19 cellular contexts compared by ENCODE assay signal in the genomic region with DNA sequence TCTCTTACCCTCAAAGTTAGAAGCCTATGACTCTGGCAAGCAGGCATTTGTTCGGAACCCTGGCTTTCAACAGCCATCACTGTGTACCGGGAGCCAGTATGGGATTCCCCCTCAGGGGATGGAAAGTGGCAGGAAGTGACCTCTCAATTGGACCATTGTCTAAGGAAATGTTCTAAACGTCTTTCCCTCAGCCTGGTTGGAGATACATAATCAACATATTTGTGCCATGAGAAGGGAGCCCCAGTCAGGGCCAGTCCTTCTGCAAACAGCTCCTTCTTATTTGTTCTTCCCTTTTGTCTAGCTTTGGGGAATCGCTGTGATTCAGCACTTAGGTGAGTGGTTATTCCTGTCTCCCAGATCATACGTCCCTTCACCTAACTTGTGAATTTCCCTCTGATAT.
A peak's percentile ranks its signal among the peaks of the same experiment; 100 is the strongest.
DNase-seq lines count a peak whose midpoint lies in the region; ATAC-seq, FAIRE-seq and TF ChIP-seq lines count a peak whose summit lies in the region.
"Had no signal": no experiment of that assay in that cellular context is flagged by ENCODE, and none has a peak within 500 bp of the region (broad histone marks: within the 10 kb centered on the region; RNA-seq: fewer than 3 reads in every experiment).

No MANE protein-coding gene starts in this region.

- no peak overlapping the region for H3K27ac ChIP-seq in mesenchymal stem cell (ENCODE audit: low read length, poor library complexity, severe bottlenecking)
- H3K27ac ChIP-seq: breast epithelium, lower lobe of right lung, spleen had no signal

- H3K9ac ChIP-seq in mesenchymal stem cell (ENCODE audit: low read length), result no peak overlapping the region

- H4K91ac ChIP-seq in mesenchymal stem cell (ENCODE audit: low read length), result no peak overlapping the region

- no peak overlapping the region for H2BK120ac ChIP-seq in mesenchymal stem cell (ENCODE audit: low read depth, low read length)

- no peak overlapping the region for H3K4me2 ChIP-seq in mesenchymal stem cell (ENCODE audit: low read length, poor library complexity, severe bottlenecking)

- no peak overlapping the region for H3K4ac ChIP-seq in mesenchymal stem cell (ENCODE audit: low read depth in 1 of 2, low read length in 2 of 2)

- H3K4me1 Mint-ChIP-seq in activated naive CD8-positive, alpha-beta T cell treated with anti-CD3 and anti-CD28 coated beads, Interleukin-2, amount 50 U/mL, for 24 hours, result no peaks in the 10 kb centered on the region
- H3K4me1 Mint-ChIP-seq: activated CD4-positive, alpha-beta T cell treated with anti-CD3 and anti-CD28 coated beads, Interleukin-2, amount 10 ng/mL, durations not matched to agents 24 days and 14 days; T-cell had no signal

- H2BK15ac ChIP-seq in mesenchymal stem cell (ENCODE audit: low read depth, poor library complexity, severe bottlenecking), result no peak overlapping the region

- H3K4me3 Mint-ChIP-seq in activated naive CD8-positive, alpha-beta T cell treated with anti-CD3 and anti-CD28 coated beads, Interleukin-2, amount 50 U/mL, for 24 hours, result no peak overlapping the region
- H3K4me3 Mint-ChIP-seq: activated CD4-positive, alpha-beta T cell treated with anti-CD3 and anti-CD28 coated beads, Interleukin-2, amount 10 ng/mL, durations not matched to agents 24 days and 14 days; activated T-helper 1 cell treated with anti-CD3 and anti-CD28 coated beads, Interleukin-12 subunit alpha, Interleukin-12 subunit beta, Interleukin-2, Interleukin-4 antibody, amounts not matched to agents 30 ng/mL and 10 ng/mL and 1 ng/mL, durations not matched to agents 14 hours and 24 hours and 36 hours; T-cell had no signal

- peak overlapping the region in 1 of 2 experiments; percentile 23 for H2BK12ac ChIP-seq in mesenchymal stem cell (ENCODE audit: low read length in 2 of 2)

- DNase-seq in ELR (ENCODE audit: low read depth) (peak; percentile 94), NCI-H226 (peak; percentile 73), bronchial epithelial cell (ENCODE audit: low read depth) (peak; percentile 93), mesenchymal stem cell (peak; percentile 41), NCI-H1417 (lab: John Stamatoyannopoulos, UW) (no peak), T-helper 9 cell (no peak)
- DNase-seq in activated naive CD8-positive, alpha-beta T cell treated with anti-CD3 and anti-CD28 coated beads, Interleukin-2, amount 50 U/mL, for 24 hours, result no peak
- DNase-seq in effector CD8-positive, alpha-beta T cell (lab: John Stamatoyannopoulos, UW), result no peak
- DNase-seq: activated CD4-positive, alpha-beta T cell treated with anti-CD3 and anti-CD28 coated beads, Interleukin-2, amount 10 ng/mL, durations not matched to agents 24 days and 14 days; hippocampal formation; KG1; lower lobe of right lung; NCI-H2081 treated with DMSO at 0.1 percent for 48 hours; spleen; substantia nigra; T-cell had no signal

- TF ChIP-seq CTCF in bronchial epithelial cell (IDR thresholded peaks at IDR 0.05; ENCODE audit: insufficient read depth, low read length, severe bottlenecking), result no peak

- no peaks in the 10 kb centered on the region for H3K79me1 ChIP-seq in mesenchymal stem cell (replicated peaks; ENCODE audit: low read length, poor library complexity, severe bottlenecking)

- no peak overlapping the region for H3K27ac Mint-ChIP-seq in activated naive CD8-positive, alpha-beta T cell treated with anti-CD3 and anti-CD28 coated beads, Interleukin-2, amount 50 U/mL, for 24 hours
- H3K27ac Mint-ChIP-seq: activated CD4-positive, alpha-beta T cell treated with anti-CD3 and anti-CD28 coated beads, Interleukin-2, amount 10 ng/mL, durations not matched to agents 24 days and 14 days; activated T-helper 1 cell treated with anti-CD3 and anti-CD28 coated beads, Interleukin-12 subunit alpha, Interleukin-12 subunit beta, Interleukin-2, Interleukin-4 antibody, amounts not matched to agents 30 ng/mL and 10 ng/mL and 1 ng/mL, durations not matched to agents 14 hours and 24 hours and 36 hours; T-cell had no signal

- no peak overlapping the region for H3K14ac ChIP-seq in mesenchymal stem cell (ENCODE audit: low read length in 2 of 2)

- no peak overlapping the region for H2AK5ac ChIP-seq in mesenchymal stem cell (ENCODE audit: low read length, severe bottlenecking)

- H3K36me3 ChIP-seq in bronchial epithelial cell (ENCODE audit: control insufficient read depth, insufficient read depth, low read length) (no peaks in the 10 kb centered on the region), mesenchymal stem cell (ENCODE audit: control insufficient read depth in 1 of 2, insufficient read depth in 2 of 2, low read depth in 1 of 2, low read length in 2 of 2) (no peaks in the 10 kb centered on the region)
- H3K36me3 ChIP-seq: breast epithelium, lower lobe of right lung, spleen had no signal

- no peak for FAIRE-seq in bronchial epithelial cell (lab: Jason Lieb, UNC)
- FAIRE-seq: endothelial cell of umbilical vein had no signal

- 32% methylated on average over 5 of the region's 5 CpGs for WGBS in mesenchymal stem cell

- H4K8ac ChIP-seq in mesenchymal stem cell (ENCODE audit: low read length), result no peak overlapping the region

- no peaks in the 10 kb centered on the region for H3K4me1 ChIP-seq in mesenchymal stem cell (ENCODE audit: control insufficient read depth, insufficient read depth, low read depth, low read length)
- H3K4me1 ChIP-seq: breast epithelium, lower lobe of right lung had no signal

- no peaks in the 10 kb centered on the region for H3K27me3 Mint-ChIP-seq in activated naive CD8-positive, alpha-beta T cell treated with anti-CD3 and anti-CD28 coated beads, Interleukin-2, amount 50 U/mL, for 24 hours
- H3K27me3 Mint-ChIP-seq: activated CD4-positive, alpha-beta T cell treated with anti-CD3 and anti-CD28 coated beads, Interleukin-2, amount 10 ng/mL, durations not matched to agents 24 days and 14 days; T-cell had no signal

- H3K23ac ChIP-seq in mesenchymal stem cell (ENCODE audit: low read length in 2 of 2), result no peak overlapping the region

- H2AFZ ChIP-seq in mesenchymal stem cell (ENCODE audit: low read depth, low read length), result no peak overlapping the region

- no peak overlapping the region for H3K4me3 ChIP-seq in bronchial epithelial cell (ENCODE audit: low read depth, low read length)
- no peak overlapping the region for H3K4me3 ChIP-seq in mesenchymal stem cell (ENCODE audit: insufficient read depth in 1 of 2, low read depth in 1 of 2, low read length in 2 of 2)
- H3K4me3 ChIP-seq: breast epithelium, lower lobe of right lung, spleen had no signal

- H3K18ac ChIP-seq in mesenchymal stem cell (ENCODE audit: low read depth in 1 of 2, low read length in 2 of 2), result no peak overlapping the region

- H2BK5ac ChIP-seq in mesenchymal stem cell (ENCODE audit: low read depth, low read length, poor library complexity, severe bottlenecking), result no peak overlapping the region

- no peaks in the 10 kb centered on the region for H3K36me3 Mint-ChIP-seq in activated naive CD8-positive, alpha-beta T cell treated with anti-CD3 and anti-CD28 coated beads, Interleukin-2, amount 50 U/mL, for 24 hours (ENCODE audit: low read depth)
- H3K36me3 Mint-ChIP-seq: T-cell had no signal

- H3K27me3 ChIP-seq in bronchial epithelial cell (ENCODE audit: control insufficient read depth, insufficient read depth, low read length) (no peaks in the 10 kb centered on the region), mesenchymal stem cell (ENCODE audit: control insufficient read depth in 1 of 2, insufficient read depth in 1 of 2, low read length in 2 of 2) (no peaks in the 10 kb centered on the region)
- H3K27me3 ChIP-seq: breast epithelium, spleen had no signal

- H3K9me3 Mint-ChIP-seq in activated naive CD8-positive, alpha-beta T cell treated with anti-CD3 and anti-CD28 coated beads, Interleukin-2, amount 50 U/mL, for 24 hours, result peaks cover 5% of the 10 kb centered on the region

- H3K9me3 ChIP-seq in mesenchymal stem cell (ENCODE audit: control insufficient read depth, low read length), result no peaks in the 10 kb centered on the region
- H3K9me3 ChIP-seq: breast epithelium, lower lobe of right lung, spleen had no signal

- no peak for ATAC-seq in activated naive CD8-positive, alpha-beta T cell treated with anti-CD3 and anti-CD28 coated beads, Interleukin-2, amount 50 U/mL, for 24 hours
- ATAC-seq: lower lobe of right lung, T-cell had no signal

Comparison
In these comparisons a context has a peak if more than half of its experiments do, and no peak if none do; other contexts are left out.
1. DNase-seq: peak in ELR (single experiment), NCI-H226 (single experiment), bronchial epithelial cell (single experiment) and mesenchymal stem cell (single experiment); none in activated naive CD8-positive, alpha-beta T cell treated with anti-CD3 and anti-CD28 coated beads, Interleukin-2, amount 50 U/mL, for 24 hours (single experiment), effector CD8-positive, alpha-beta T cell (single experiment), NCI-H1417 (0 of 3) and T-helper 9 cell (single experiment).